8 cellular contexts compared by ENCODE assay signal in the genomic region with DNA sequence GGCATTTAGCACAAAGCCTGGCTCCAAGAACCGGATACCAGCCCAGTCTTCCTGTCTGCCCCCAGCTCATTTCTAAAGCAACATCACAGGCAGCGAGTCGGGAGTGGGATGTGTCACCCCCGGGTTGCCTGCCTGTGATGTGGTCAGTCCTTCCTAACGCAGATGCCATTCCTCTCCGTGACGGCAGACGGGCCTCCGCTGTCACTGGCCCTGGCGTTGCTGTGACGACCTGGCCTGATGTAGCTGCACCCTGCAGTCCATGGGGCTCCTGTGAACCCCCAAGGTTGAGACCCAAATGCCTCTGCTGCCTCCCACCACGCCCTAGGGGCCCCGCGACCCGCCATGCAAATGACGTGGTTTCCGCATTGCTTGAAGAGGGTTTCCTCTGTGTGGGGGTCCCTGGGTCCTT. TPM values are rescaled to one million over a fixed set of nuclear protein-coding genes. Genes with fewer than 3 reads are reported as not detected.
DNase-seq lines count a peak whose midpoint lies in the region; ATAC-seq and TF ChIP-seq lines count a peak whose summit lies in the region.

No MANE protein-coding gene starts in this region.

- H3K4me1 Mint-ChIP-seq in activated CD8-positive, alpha-beta T cell treated with anti-CD3 and anti-CD28 coated beads for 36 hours (ENCODE audit: low read depth): peaks cover 82% of the 10 kb centered on the region

- peak overlapping the region; percentile 98 for H3K27ac Mint-ChIP-seq in activated CD8-positive, alpha-beta T cell treated with anti-CD3 and anti-CD28 coated beads for 36 hours

- no peak for TF ChIP-seq CTCF in activated CD8-positive, alpha-beta T cell treated with anti-CD3 and anti-CD28 coated beads for 36 hours (IDR thresholded peaks at IDR 0.05)

- CTCF ChIA-PET in activated CD8-positive, alpha-beta T cell treated with anti-CD3 and anti-CD28 coated beads for 36 hours (lab: Charles Lee): interaction anchor here (0.7 to 7.4 kb wide), 5 partner anchors 10 to 55 kb away, joined by 3 to 98 read pairs (median 7); no protein-coding TSS in a partner anchor

- peaks cover 2% of the 10 kb centered on the region for H3K9me3 Mint-ChIP-seq in activated CD8-positive, alpha-beta T cell treated with anti-CD3 and anti-CD28 coated beads for 36 hours

- H3K4me3 Mint-ChIP-seq in activated CD8-positive, alpha-beta T cell treated with anti-CD3 and anti-CD28 coated beads for 36 hours: peak overlapping the region; percentile 67

- peak; percentile 95 for DNase-seq in activated CD8-positive, alpha-beta T cell treated with anti-CD3 and anti-CD28 coated beads for 36 hours
- DNase-seq in stimulated activated CD4-positive, alpha-beta T cell treated with anti-CD3 and anti-CD28 coated beads, Interleukin-1b, Interleukin-23, amount 100 ng/mL, for 48 hours: peak; percentile 90
- no peak for DNase-seq in SKM-1 (lab: John Stamatoyannopoulos, UW; ENCODE audit: unreplicated experiment)

- ATAC-seq in activated CD8-positive, alpha-beta T cell treated with anti-CD3 and anti-CD28 coated beads for 36 hours: peak; percentile 59
- peak; percentile 39 for ATAC-seq in esophagus mucosa
- no peak for ATAC-seq in GM19324 (IDR thresholded peaks at IDR 0.05; ENCODE audit: low FRiP score, unreplicated experiment)
- ATAC-seq in GM21723 (IDR thresholded peaks at IDR 0.05; ENCODE audit: unreplicated experiment): no peak
- ATAC-seq in HG03159 (IDR thresholded peaks at IDR 0.05; ENCODE audit: unreplicated experiment): no peak

- H3K36me3 Mint-ChIP-seq in activated CD8-positive, alpha-beta T cell treated with anti-CD3 and anti-CD28 coated beads for 36 hours (ENCODE audit: low read depth): peaks cover 67% of the 10 kb centered on the region

- peak; percentile 20 for TF ChIP-seq POLR2A in GM19099 (IDR thresholded peaks at IDR 0.05; ENCODE audit: extremely low read depth, insufficient read length, low read depth)

- no peaks in the 10 kb centered on the region for H3K27me3 Mint-ChIP-seq in activated CD8-positive, alpha-beta T cell treated with anti-CD3 and anti-CD28 coated beads for 36 hours

- POLR2A ChIA-PET in activated CD8-positive, alpha-beta T cell treated with anti-CD3 and anti-CD28 coated beads for 36 hours (lab: Charles Lee): interaction anchor here (0.8 to 5.3 kb wide), 13 partner anchors 8 to 270 kb away, joined by 3 to 57 read pairs (median 10); partner anchors contain the start of gene TNFRSF1B

- intact Hi-C loops in activated CD8-positive, alpha-beta T cell treated with anti-CD3 and anti-CD28 coated beads for 36 hours (cut with micrococcal nuclease): loop anchor here (5.0 kb wide), 1 partner anchor 52 kb away; no protein-coding TSS in a partner anchor

RNA-seq across cellular contexts. Expression of gene TNFRSF1B, which starts 12.3 kb away (rescaled TPM):
- 100 to 1,000 TPM; 173 to 191 TPM for total RNA-seq in activated CD8-positive, alpha-beta T cell treated with anti-CD3 and anti-CD28 coated beads for 36 hours
- 4.1 TPM for total RNA-seq in esophagus mucosa

RNA-seq across cellular contexts. Expression of gene VPS13D, which starts 50.7 kb away (rescaled TPM):
- 10 to 100 TPM; 28.1 to 30.7 TPM for total RNA-seq in activated CD8-positive, alpha-beta T cell treated with anti-CD3 and anti-CD28 coated beads for 36 hours
- 69.4 TPM for total RNA-seq in esophagus mucosa

Comparison
In these comparisons a context has a peak if more than half of its experiments do, and no peak if none do; other contexts are left out.
1. ATAC-seq: peak in activated CD8-positive, alpha-beta T cell treated with anti-CD3 and anti-CD28 coated beads for 36 hours (single experiment) and esophagus mucosa (single experiment); none in GM19324 (single experiment), GM21723 (single experiment) and HG03159 (single experiment).
2. RNA of gene TNFRSF1B, which starts 12.3 kb away (total RNA-seq): 173 to 191 TPM in activated CD8-positive, alpha-beta T cell treated with anti-CD3 and anti-CD28 coated beads for 36 hours; 4.1 TPM in esophagus mucosa (single experiment); every median in the first group is over 10 times any median in the second.